ENCODE assay signal across 8 cellular contexts in the genomic region with DNA sequence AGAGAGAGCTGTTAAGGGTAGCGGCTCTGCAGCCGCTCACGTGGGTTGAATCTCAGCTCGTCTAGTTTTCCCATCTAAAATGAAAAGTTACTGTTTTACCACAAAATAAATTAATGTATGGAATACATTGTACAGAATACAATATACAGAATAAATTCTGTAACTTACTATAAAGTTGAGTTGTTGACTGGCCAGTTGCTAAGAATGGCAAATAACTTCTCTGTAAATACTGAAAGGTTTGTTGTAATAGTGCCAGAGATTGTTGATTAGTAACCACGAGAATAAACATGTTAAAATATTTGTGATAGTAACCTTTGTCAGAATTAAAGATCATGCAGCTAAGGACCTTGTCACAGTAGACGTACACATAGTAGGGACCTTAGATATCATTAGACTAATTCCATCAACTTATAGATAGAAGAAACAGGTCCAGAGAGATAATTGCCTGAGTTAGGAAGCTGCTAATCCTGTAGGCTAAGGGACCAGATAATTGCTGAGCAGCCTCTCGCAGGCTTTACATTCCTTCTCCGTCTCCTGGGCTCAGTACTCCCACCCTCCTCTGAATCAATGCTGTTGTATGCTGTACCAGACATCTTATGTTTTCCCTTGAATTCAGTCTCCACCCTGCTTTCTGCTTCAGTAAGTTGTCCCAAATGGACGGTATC. TPM values are rescaled to one million over a fixed set of nuclear protein-coding genes. Genes with fewer than 3 reads are reported as not detected.
A peak's percentile ranks its signal among the peaks of the same experiment; 100 is the strongest.
DNase-seq lines count a peak whose midpoint lies in the region; ATAC-seq and TF ChIP-seq lines count a peak whose summit lies in the region.

No MANE protein-coding gene starts in this region.

- intact Hi-C loops in colonic mucosa (cut with DNase I) = loop anchor here (2.0 kb wide), 1 partner anchor 25 kb away; a partner anchor contains a TSS
- intact Hi-C loops in posterior vena cava (cut with DNase I) = no loop called here

- H3K9me3 Mint-ChIP-seq in CD4-positive, CD25-positive, alpha-beta regulatory T cell = no peaks in the 10 kb centered on the region
- H3K9me3 Mint-ChIP-seq in natural killer cell treated with Interleukin-12 subunit alpha and Interleukin-12 subunit beta and Interleukin-15 and Interleukin-18, amount 100 ng/mL, for 72 hours = no peaks in the 10 kb centered on the region

- H3K36me3 Mint-ChIP-seq in CD4-positive, CD25-positive, alpha-beta regulatory T cell = peaks cover under 1% of the 10 kb centered on the region
- H3K36me3 Mint-ChIP-seq in natural killer cell treated with Interleukin-12 subunit alpha and Interleukin-12 subunit beta and Interleukin-15 and Interleukin-18, amount 100 ng/mL, for 72 hours = peaks cover 2% of the 10 kb centered on the region

- H3K4me3 ChIP-seq in CD4-positive, CD25-positive, alpha-beta regulatory T cell (ENCODE audit: low read depth, low read length) = peak overlapping the region; percentile 78
- H3K4me3 ChIP-seq in MG63 (peak overlapping the region; percentile 72), colonic mucosa (peak overlapping the region; percentile 59)

- H3K27ac ChIP-seq in CD4-positive, CD25-positive, alpha-beta regulatory T cell (ENCODE audit: insufficient read depth, low read length, poor library complexity, severe bottlenecking) = peak overlapping the region; percentile 42
- H3K27ac ChIP-seq in colonic mucosa = peak overlapping the region; percentile 79

- H3K4me3 Mint-ChIP-seq in CD4-positive, CD25-positive, alpha-beta regulatory T cell = peak overlapping the region; percentile 89 to 95 (median 92)
- H3K4me3 Mint-ChIP-seq in natural killer cell treated with Interleukin-12 subunit alpha and Interleukin-12 subunit beta and Interleukin-15 and Interleukin-18, amount 100 ng/mL, for 72 hours = peak overlapping the region; percentile 100

- no peak for TF ChIP-seq CTCF in colonic mucosa (IDR thresholded peaks at IDR 0.05)

- peak overlapping the region; percentile 44 to 56 for H3K9ac ChIP-seq in colonic mucosa (ENCODE audit: low read depth in 2 of 2, low read length in 2 of 2)

- no peak for DNase-seq in CD4-positive, CD25-positive, alpha-beta regulatory T cell
- DNase-seq in MG63 = no peak
- no peak for DNase-seq in colonic mucosa
- no peak for DNase-seq in natural killer cell treated with Interleukin-12 subunit alpha and Interleukin-12 subunit beta and Interleukin-15 and Interleukin-18, amount 100 ng/mL, for 72 hours (ENCODE audit: low spot score)
- no peak for DNase-seq in T1000 (lab: John Stamatoyannopoulos, UW)
- DNase-seq in activated CD8-positive, alpha-beta memory T cell treated with anti-CD3 and anti-CD28 coated beads, Interleukin-2, amount 50 U/mL, for 4 hours = no peak
- DNase-seq in posterior vena cava (ENCODE audit: low spot score) = no peak
- DNase-seq in SHP77 treated with DMSO at 0.1 percent for 48 hours (lab: John Stamatoyannopoulos, UW) = no peak

- peak overlapping the region; percentile 26 to 98 (median 94) for H3K27ac Mint-ChIP-seq in CD4-positive, CD25-positive, alpha-beta regulatory T cell
- H3K27ac Mint-ChIP-seq in natural killer cell treated with Interleukin-12 subunit alpha and Interleukin-12 subunit beta and Interleukin-15 and Interleukin-18, amount 100 ng/mL, for 72 hours = peak overlapping the region; percentile 98

- peaks cover 11 to 47% (median 36%) of the 10 kb centered on the region in 4 donors for H3K4me1 Mint-ChIP-seq in CD4-positive, CD25-positive, alpha-beta regulatory T cell
- peaks cover 30 to 35% of the 10 kb centered on the region in 2 donors for H3K4me1 Mint-ChIP-seq in natural killer cell treated with Interleukin-12 subunit alpha and Interleukin-12 subunit beta and Interleukin-15 and Interleukin-18, amount 100 ng/mL, for 72 hours (ENCODE audit: low read depth in 2 of 2)

- no peaks in the 10 kb centered on the region for H3K27me3 ChIP-seq in CD4-positive, CD25-positive, alpha-beta regulatory T cell (ENCODE audit: control insufficient read depth, insufficient read depth, low read length)
- H3K27me3 ChIP-seq in MG63 (no peaks in the 10 kb centered on the region), colonic mucosa (no peaks in the 10 kb centered on the region)

- H3K9me3 ChIP-seq in CD4-positive, CD25-positive, alpha-beta regulatory T cell (ENCODE audit: control insufficient read depth in 2 of 2, low read length in 2 of 2) = no peaks in the 10 kb centered on the region
- H3K9me3 ChIP-seq in MG63 (no peaks in the 10 kb centered on the region), colonic mucosa (no peaks in the 10 kb centered on the region)

- no peaks in the 10 kb centered on the region for H3K27me3 Mint-ChIP-seq in CD4-positive, CD25-positive, alpha-beta regulatory T cell
- no peaks in the 10 kb centered on the region for H3K27me3 Mint-ChIP-seq in natural killer cell treated with Interleukin-12 subunit alpha and Interleukin-12 subunit beta and Interleukin-15 and Interleukin-18, amount 100 ng/mL, for 72 hours

- H3K4me1 ChIP-seq in CD4-positive, CD25-positive, alpha-beta regulatory T cell (ENCODE audit: control insufficient read depth, insufficient read depth, low read length, poor library complexity, severe bottlenecking) = peaks cover 45% of the 10 kb centered on the region
- H3K4me1 ChIP-seq in colonic mucosa = peaks cover 11% of the 10 kb centered on the region

- ATAC-seq in CD4-positive, CD25-positive, alpha-beta regulatory T cell (ENCODE audit: low read depth in 2 of 2) = no peak
- no peak for ATAC-seq in natural killer cell treated with Interleukin-12 subunit alpha and Interleukin-12 subunit beta and Interleukin-15 and Interleukin-18, amount 100 ng/mL, for 72 hours

- H3K36me3 ChIP-seq in CD4-positive, CD25-positive, alpha-beta regulatory T cell (ENCODE audit: control insufficient read depth, insufficient read depth, low read length) = no peaks in the 10 kb centered on the region
- H3K36me3 ChIP-seq in MG63 (no peaks in the 10 kb centered on the region; the same call in 1 of the 2 replicates), colonic mucosa (no peaks in the 10 kb centered on the region)

RNA-seq across cellular contexts. Expression of a gene that starts 0.6 kb away (rescaled TPM):
- total RNA-seq in CD4-positive, CD25-positive, alpha-beta regulatory T cell = 9.0 TPM
- 10 to 100 TPM in 1 of 4 donors, 1 to 10 TPM in 3; 7.5 to 17.7 (median 9.2) TPM for polyA plus RNA-seq in CD4-positive, CD25-positive, alpha-beta regulatory T cell
- total RNA-seq in MG63 (2014; rRNA removed; shearing (Covaris generic); ENCODE audit: low replicate concordance) = 0.25 and 3.4 TPM in 2 replicates
- total RNA-seq in colonic mucosa (10 to 100 TPM in 1 of 2 donors, 1 to 10 TPM in 1; 7.4 to 19.2 TPM), posterior vena cava (10 to 100 TPM; 14.6 to 15.5 TPM)
- 10 to 100 TPM; 11.7 to 24.2 TPM for total RNA-seq in natural killer cell treated with Interleukin-12 subunit alpha and Interleukin-12 subunit beta and Interleukin-15 and Interleukin-18, amount 100 ng/mL, for 72 hours

RNA-seq across cellular contexts. Expression of a gene that starts 4.9 kb away (rescaled TPM):
- total RNA-seq in CD4-positive, CD25-positive, alpha-beta regulatory T cell = 164 TPM
- 100 to 1,000 TPM; 110 to 159 (median 119) TPM for polyA plus RNA-seq in CD4-positive, CD25-positive, alpha-beta regulatory T cell
- total RNA-seq in MG63 (2014; rRNA removed; shearing (Covaris generic); ENCODE audit: low replicate concordance) = 31.1 and 32.0 TPM in 2 replicates
- total RNA-seq in colonic mucosa (10 to 100 TPM in 1 of 2 donors, 1 to 10 TPM in 1; 8.3 to 22.8 TPM), posterior vena cava (100 to 1,000 TPM in 1 of 2 donors, 10 to 100 TPM in 1; 70.0 to 111 TPM)
- 100 to 1,000 TPM; 168 to 271 TPM for total RNA-seq in natural killer cell treated with Interleukin-12 subunit alpha and Interleukin-12 subunit beta and Interleukin-15 and Interleukin-18, amount 100 ng/mL, for 72 hours

RNA-seq across cellular contexts. Expression of a gene that starts 18.5 kb away (rescaled TPM):
- 33.8 TPM for total RNA-seq in CD4-positive, CD25-positive, alpha-beta regulatory T cell
- polyA plus RNA-seq in CD4-positive, CD25-positive, alpha-beta regulatory T cell = 10 to 100 TPM; 13.2 to 25.3 (median 16.7) TPM
- total RNA-seq in MG63 (2014; rRNA removed; shearing (Covaris generic); ENCODE audit: low replicate concordance) = 16.6 and 24.2 TPM in 2 replicates
- total RNA-seq in colonic mucosa (10 to 100 TPM; 25.9 to 35.1 TPM), posterior vena cava (10 to 100 TPM; 17.6 to 22.5 TPM)
- 10 to 100 TPM; 50.7 to 64.2 TPM for total RNA-seq in natural killer cell treated with Interleukin-12 subunit alpha and Interleukin-12 subunit beta and Interleukin-15 and Interleukin-18, amount 100 ng/mL, for 72 hours

RNA-seq across cellular contexts. Expression of a gene that starts 25.7 kb away (rescaled TPM):
- 32.7 TPM for total RNA-seq in CD4-positive, CD25-positive, alpha-beta regulatory T cell
- 1 to 10 TPM; 1.2 to 5.0 (median 3.7) TPM for polyA plus RNA-seq in CD4-positive, CD25-positive, alpha-beta regulatory T cell
- total RNA-seq in MG63 (2014; rRNA removed; shearing (Covaris generic); ENCODE audit: low replicate concordance) = 5.4 and 10.8 TPM in 2 replicates
- 10 to 100 TPM; 14.0 to 59.0 TPM for total RNA-seq in colonic mucosa
- 100 to 1,000 TPM in 1 of 2 donors, 10 to 100 TPM in 1; 64.1 to 118 TPM for total RNA-seq in natural killer cell treated with Interleukin-12 subunit alpha and Interleukin-12 subunit beta and Interleukin-15 and Interleukin-18, amount 100 ng/mL, for 72 hours
- total RNA-seq in posterior vena cava = 10 to 100 TPM; 24.4 to 25.0 TPM

RNA-seq across cellular contexts. Expression of a gene that starts 28.8 kb away (rescaled TPM):
- 119 TPM for total RNA-seq in CD4-positive, CD25-positive, alpha-beta regulatory T cell
- polyA plus RNA-seq in CD4-positive, CD25-positive, alpha-beta regulatory T cell = 100 to 1,000 TPM; 125 to 158 (median 138) TPM
- 241 and 386 TPM in 2 replicates for total RNA-seq in MG63 (2014; rRNA removed; shearing (Covaris generic); ENCODE audit: low replicate concordance)
- 100 to 1,000 TPM; 213 to 605 TPM for total RNA-seq in colonic mucosa
- 1,000 to 10,000 TPM in 1 of 2 donors, 100 to 1,000 TPM in 1; 938 to 1,043 TPM for total RNA-seq in natural killer cell treated with Interleukin-12 subunit alpha and Interleukin-12 subunit beta and Interleukin-15 and Interleukin-18, amount 100 ng/mL, for 72 hours
- 100 to 1,000 TPM; 342 to 378 TPM for total RNA-seq in posterior vena cava
